1 cellular context compared by ENCODE assay signal in genomic region chr11:118002010-118002540, GRCh38.
A peak's percentile ranks its signal among the peaks of the same experiment; 100 is the strongest.
TF ChIP-seq lines count a peak whose summit lies in the region.

No MANE protein-coding gene starts in this region.

TF ChIP-seq in K562, 482 proteins besides CTCF, POLR2A, EP300 and RAD21 (continued from another document and continues in another):
- TF ChIP-seq AFF1 (IDR thresholded peaks at IDR 0.05; ENCODE audit: low read depth in 1 of 2, partially characterized antibody in 2 of 2) (no peak), EGR1 (conservative IDR thresholded peaks at IDR 0.05) (no peak), MTA1 (IDR thresholded peaks at IDR 0.05; ENCODE audit: borderline replicate concordance) (no peak; the same call in 1 of the 2 replicates), ARID4B (CRISPR knock-in tag; IDR thresholded peaks at IDR 0.05) (no peak), ZNF184 (CRISPR knock-in tag; IDR thresholded peaks at IDR 0.05) (no peak), SRSF7 (optimal IDR thresholded peaks at IDR 0.05; ENCODE audit: low read depth, low read length) (no peak), CCNT2 (IDR thresholded peaks at IDR 0.05; ENCODE audit: borderline replicate concordance, extremely low read depth, insufficient read length, low read depth, low read length) (no peak), HLTF (IDR thresholded peaks at IDR 0.05) (no peak), HNRNPK (IDR thresholded peaks at IDR 0.05; ENCODE audit: low read depth, low read length, poor library complexity, severe bottlenecking) (no peak), IRF1 (CRISPR knock-in tag; IDR thresholded peaks at IDR 0.05; ENCODE audit: borderline replicate concordance) (no peak), FOXA1 (IDR thresholded peaks at IDR 0.05; ENCODE audit: borderline replicate concordance) (no peak), ZNF395 (CRISPR knock-in tag; IDR thresholded peaks at IDR 0.05) (peak; percentile 85), NCOR1 (IDR thresholded peaks at IDR 0.05) (peak; percentile 46), STAT6 (CRISPR knock-in tag; IDR thresholded peaks at IDR 0.05) (no peak), PKNOX1 (IDR thresholded peaks at IDR 0.05) (no peak), POLR3G (IDR thresholded peaks at IDR 0.05; ENCODE audit: extremely low read depth, insufficient read length, insufficient replicate concordance) (no peak), ZNF764 (CRISPR knock-in tag; IDR thresholded peaks at IDR 0.05; ENCODE audit: low read depth) (no peak), THRB (CRISPR knock-in tag; conservative IDR thresholded peaks at IDR 0.05) (no peak), ZNF79 (CRISPR knock-in tag; IDR thresholded peaks at IDR 0.05; ENCODE audit: low read depth) (peak; percentile 80), SOX6 (IDR thresholded peaks at IDR 0.05) (peak; percentile 18; the same call in 1 of the 2 replicates), SMARCE1 (IDR thresholded peaks at IDR 0.05) (peak; percentile 48; the same call in 1 of the 2 replicates), POLR3A (IDR thresholded peaks at IDR 0.05; ENCODE audit: borderline replicate concordance, extremely low read depth, insufficient read depth, insufficient read length) (no peak), FOXJ2 (tag; IDR thresholded peaks at IDR 0.05) (no peak), RFX1 (IDR thresholded peaks at IDR 0.05) (no peak), ARID1B (IDR thresholded peaks at IDR 0.05) (peak; percentile 82)
- TF ChIP-seq, protein P1, sequence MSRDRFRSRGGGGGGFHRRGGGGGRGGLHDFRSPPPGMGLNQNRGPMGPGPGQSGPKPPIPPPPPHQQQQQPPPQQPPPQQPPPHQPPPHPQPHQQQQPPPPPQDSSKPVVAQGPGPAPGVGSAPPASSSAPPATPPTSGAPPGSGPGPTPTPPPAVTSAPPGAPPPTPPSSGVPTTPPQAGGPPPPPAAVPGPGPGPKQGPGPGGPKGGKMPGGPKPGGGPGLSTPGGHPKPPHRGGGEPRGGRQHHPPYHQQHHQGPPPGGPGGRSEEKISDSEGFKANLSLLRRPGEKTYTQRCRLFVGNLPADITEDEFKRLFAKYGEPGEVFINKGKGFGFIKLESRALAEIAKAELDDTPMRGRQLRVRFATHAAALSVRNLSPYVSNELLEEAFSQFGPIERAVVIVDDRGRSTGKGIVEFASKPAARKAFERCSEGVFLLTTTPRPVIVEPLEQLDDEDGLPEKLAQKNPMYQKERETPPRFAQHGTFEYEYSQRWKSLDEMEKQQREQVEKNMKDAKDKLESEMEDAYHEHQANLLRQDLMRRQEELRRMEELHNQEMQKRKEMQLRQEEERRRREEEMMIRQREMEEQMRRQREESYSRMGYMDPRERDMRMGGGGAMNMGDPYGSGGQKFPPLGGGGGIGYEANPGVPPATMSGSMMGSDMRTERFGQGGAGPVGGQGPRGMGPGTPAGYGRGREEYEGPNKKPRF (IDR thresholded peaks at IDR 0.05; ENCODE audit: low read depth, low read length) = no peak
- TF ChIP-seq, protein P2, sequence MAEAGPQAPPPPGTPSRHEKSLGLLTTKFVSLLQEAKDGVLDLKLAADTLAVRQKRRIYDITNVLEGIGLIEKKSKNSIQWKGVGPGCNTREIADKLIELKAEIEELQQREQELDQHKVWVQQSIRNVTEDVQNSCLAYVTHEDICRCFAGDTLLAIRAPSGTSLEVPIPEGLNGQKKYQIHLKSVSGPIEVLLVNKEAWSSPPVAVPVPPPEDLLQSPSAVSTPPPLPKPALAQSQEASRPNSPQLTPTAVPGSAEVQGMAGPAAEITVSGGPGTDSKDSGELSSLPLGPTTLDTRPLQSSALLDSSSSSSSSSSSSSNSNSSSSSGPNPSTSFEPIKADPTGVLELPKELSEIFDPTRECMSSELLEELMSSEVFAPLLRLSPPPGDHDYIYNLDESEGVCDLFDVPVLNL (CRISPR knock-in tag; IDR thresholded peaks at IDR 0.05; ENCODE audit: low read depth) = no peak
- TF ChIP-seq, protein P3, sequence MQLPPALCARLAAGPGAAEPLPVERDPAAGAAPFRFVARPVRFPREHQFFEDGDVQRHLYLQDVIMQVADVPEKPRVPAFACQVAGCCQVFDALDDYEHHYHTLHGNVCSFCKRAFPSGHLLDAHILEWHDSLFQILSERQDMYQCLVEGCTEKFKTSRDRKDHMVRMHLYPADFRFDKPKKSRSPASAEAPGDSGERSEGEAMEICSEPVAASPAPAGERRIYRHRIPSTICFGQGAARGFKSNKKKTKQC (CRISPR knock-in tag; IDR thresholded peaks at IDR 0.05) = no peak
- TF ChIP-seq, protein P4, sequence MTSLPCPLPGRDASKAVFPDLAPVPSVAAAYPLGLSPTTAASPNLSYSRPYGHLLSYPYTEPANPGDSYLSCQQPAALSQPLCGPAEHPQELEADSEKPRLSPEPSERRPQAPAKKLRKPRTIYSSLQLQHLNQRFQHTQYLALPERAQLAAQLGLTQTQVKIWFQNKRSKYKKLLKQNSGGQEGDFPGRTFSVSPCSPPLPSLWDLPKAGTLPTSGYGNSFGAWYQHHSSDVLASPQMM (CRISPR knock-in tag; IDR thresholded peaks at IDR 0.05) = no peak
- TF ChIP-seq, protein P5, sequence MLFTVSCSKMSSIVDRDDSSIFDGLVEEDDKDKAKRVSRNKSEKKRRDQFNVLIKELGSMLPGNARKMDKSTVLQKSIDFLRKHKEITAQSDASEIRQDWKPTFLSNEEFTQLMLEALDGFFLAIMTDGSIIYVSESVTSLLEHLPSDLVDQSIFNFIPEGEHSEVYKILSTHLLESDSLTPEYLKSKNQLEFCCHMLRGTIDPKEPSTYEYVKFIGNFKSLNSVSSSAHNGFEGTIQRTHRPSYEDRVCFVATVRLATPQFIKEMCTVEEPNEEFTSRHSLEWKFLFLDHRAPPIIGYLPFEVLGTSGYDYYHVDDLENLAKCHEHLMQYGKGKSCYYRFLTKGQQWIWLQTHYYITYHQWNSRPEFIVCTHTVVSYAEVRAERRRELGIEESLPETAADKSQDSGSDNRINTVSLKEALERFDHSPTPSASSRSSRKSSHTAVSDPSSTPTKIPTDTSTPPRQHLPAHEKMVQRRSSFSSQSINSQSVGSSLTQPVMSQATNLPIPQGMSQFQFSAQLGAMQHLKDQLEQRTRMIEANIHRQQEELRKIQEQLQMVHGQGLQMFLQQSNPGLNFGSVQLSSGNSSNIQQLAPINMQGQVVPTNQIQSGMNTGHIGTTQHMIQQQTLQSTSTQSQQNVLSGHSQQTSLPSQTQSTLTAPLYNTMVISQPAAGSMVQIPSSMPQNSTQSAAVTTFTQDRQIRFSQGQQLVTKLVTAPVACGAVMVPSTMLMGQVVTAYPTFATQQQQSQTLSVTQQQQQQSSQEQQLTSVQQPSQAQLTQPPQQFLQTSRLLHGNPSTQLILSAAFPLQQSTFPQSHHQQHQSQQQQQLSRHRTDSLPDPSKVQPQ (CRISPR knock-in tag; IDR thresholded peaks at IDR 0.05; ENCODE audit: borderline replicate concordance) = 0 out of 2 replicates have a peak, but pooled peaks have one; percentile 67
